ENCODE assay signal across 8 cellular contexts in genomic region chr9:14322211-14323082, GRCh38. TPM values are rescaled to one million over a fixed set of nuclear protein-coding genes. Genes with fewer than 3 reads are reported as not detected.
DNase-seq lines count a peak whose midpoint lies in the region; ATAC-seq, FAIRE-seq and TF ChIP-seq lines count a peak whose summit lies in the region.

No MANE protein-coding gene starts in this region.

- no peaks in the 10 kb centered on the region for H3K27me3 ChIP-seq in transverse colon

- no peaks in the 10 kb centered on the region for H3K36me3 ChIP-seq in transverse colon

- H3K4me1 ChIP-seq in transverse colon, result peaks cover 7 to 45% (median 20%) of the 10 kb centered on the region in 4 donors

- DNase-seq in H54 (ENCODE audit: insufficient read length, low spot score) (peak; percentile 77), LNCaP clone FGC (ENCODE audit: low read depth) (peak; percentile 68), cardiac septum (ENCODE audit: low spot score) (peak; percentile 94), pons (ENCODE audit: low spot score) (peak; percentile 92), transverse colon (peak; percentile 93)
- DNase-seq in activated naive CD8-positive, alpha-beta T cell treated with anti-CD3 and anti-CD28 coated beads, Interleukin-2, amount 50 U/mL, for 16 hours (ENCODE audit: low read depth, low spot score), result peak; percentile 55

- H3K4me3 ChIP-seq in GM08714 (ENCODE audit: low read length), result peak overlapping the region; percentile 93
- H3K4me3 ChIP-seq in LNCaP clone FGC (ENCODE audit: low read depth, low read length), result peak overlapping the region; percentile 58
- peak overlapping the region; percentile 80 to 97 (median 86) for H3K4me3 ChIP-seq in transverse colon

- intact Hi-C loops in cardiac septum (cut with DNase I), result loop anchor here (1.0 to 5.0 kb wide), 3 partner anchors 26 to 735 kb away; no protein-coding TSS in a partner anchor
- intact Hi-C loops in transverse colon (cut with DNase I; ENCODE audit: low total_unique reads), result no loop called here

- no peaks in the 10 kb centered on the region for H3K9me3 ChIP-seq in transverse colon

- peak overlapping the region; percentile 91 to 96 (median 95) for H3K27ac ChIP-seq in transverse colon

- TF ChIP-seq POLR2A in H54 (IDR thresholded peaks at IDR 0.05; ENCODE audit: low read depth, low read length) (no peak), transverse colon (IDR thresholded peaks at IDR 0.05) (peak; percentile 60)

- ATAC-seq in SK-N-SH treated with all-trans-retinoic acid at 6 μM for 48 hours, result peak; percentile 87

- peak; percentile 90 for FAIRE-seq in H54 (lab: Jason Lieb, UNC)

- WGBS in transverse colon (ENCODE audit: low coverage in 1 of 2), 2 donors, result 0% methylated on average over 51 of the region's 98 CpGs; no CpG with 5 or more reads in 1 of the 2 donors

- in situ Hi-C loops in transverse colon (cut with MboI; ENCODE audit: low pct_ligation_motif_present in 1 of 4, low pct_unique_long_range_greater_than_20kb in 1 of 4, low sequenced_read_pairs in 3 of 4), result no loop called here

- TF ChIP-seq CTCF in LNCaP clone FGC (IDR thresholded peaks at IDR 0.05; ENCODE audit: control insufficient read depth, extremely low read depth, insufficient read depth) (peak; percentile 31), transverse colon (IDR thresholded peaks at IDR 0.05) (peak in 4 of 5 experiments; percentile 54 to 76 (median 60))

- TF ChIP-seq EP300 in transverse colon (IDR thresholded peaks at IDR 0.05; ENCODE audit: low read depth), result no peak

TF ChIP-seq in SK-N-SH treated with all-trans-retinoic acid at 6 μM for 48 hours, 23 proteins besides CTCF, POLR2A, EP300 and RAD21:
- TF ChIP-seq TSHZ2 (CRISPR knock-in tag; IDR thresholded peaks at IDR 0.05), result peak; percentile 80
- 0 out of 2 replicates have a peak, but pooled peaks have one; percentile 46 for TF ChIP-seq ESRRG (CRISPR knock-in tag; IDR thresholded peaks at IDR 0.05)
- TF ChIP-seq PPARA (CRISPR knock-in tag; IDR thresholded peaks at IDR 0.05; ENCODE audit: borderline replicate concordance), result no peak
- no peak; the same call in 1 of the 2 replicates for TF ChIP-seq CSRNP3 (CRISPR knock-in tag; IDR thresholded peaks at IDR 0.05)

RNA-seq across cellular contexts. Expression of gene NFIB, which starts 8.5 kb away (rescaled TPM):
- total RNA-seq in cardiac septum, result 129 TPM
- total RNA-seq in transverse colon, result 100 to 1,000 TPM in 1 of 4 donors, 10 to 100 TPM in 3; 40.2 to 150 (median 83.7) TPM

Comparison
In these comparisons a context has a peak if more than half of its experiments do, and no peak if none do; other contexts are left out.
1. Peak in every context shown above with its lines: DNase-seq, ATAC-seq, H3K4me3 ChIP-seq and H3K27ac ChIP-seq.